In genomic region chr3:128794788-128795649, GRCh38 we compare ENCODE assay signal across 8 cellular contexts.
A peak's percentile ranks its signal among the peaks of the same experiment; 100 is the strongest.
DNase-seq lines count a peak whose midpoint lies in the region; ATAC-seq and TF ChIP-seq lines count a peak whose summit lies in the region.

No MANE protein-coding gene starts in this region.

- H3K4me3 ChIP-seq in BJ (ENCODE audit: low read depth, low read length) (no peak overlapping the region), mesodermal cell (ENCODE audit: extremely low read depth, insufficient read depth, low read length, poor library complexity, severe bottlenecking) (no peak overlapping the region)
- H3K4me3 ChIP-seq in effector memory CD4-positive, alpha-beta T cell (ENCODE audit: insufficient read depth, low read depth, low read length, poor library complexity, severe bottlenecking), result no peak overlapping the region

- peaks cover 86% of the 10 kb centered on the region for H3K4me1 Mint-ChIP-seq in activated CD4-positive, alpha-beta memory T cell treated with anti-CD3 and anti-CD28 coated beads for 36 hours (ENCODE audit: low read depth)

- H3K9me3 Mint-ChIP-seq in activated CD4-positive, alpha-beta memory T cell treated with anti-CD3 and anti-CD28 coated beads for 36 hours, result no peaks in the 10 kb centered on the region

- H3K4me1 ChIP-seq in effector memory CD4-positive, alpha-beta T cell (ENCODE audit: control insufficient read depth, insufficient read depth, low read length, poor library complexity, severe bottlenecking), result peaks cover 17% of the 10 kb centered on the region
- H3K4me1 ChIP-seq in mesodermal cell (ENCODE audit: control insufficient read depth, insufficient read depth, low read length, poor library complexity, severe bottlenecking), result peaks cover 8% of the 10 kb centered on the region

- WGBS in mesodermal cell (ENCODE audit: insufficient coverage in 2 of 2), 2 experiments, result 64 to 71% methylated on average over 5 of the region's 7 CpGs

- peak overlapping the region; percentile 93 for H3K27ac Mint-ChIP-seq in activated CD4-positive, alpha-beta memory T cell treated with anti-CD3 and anti-CD28 coated beads for 36 hours

- peaks cover 35% of the 10 kb centered on the region for H3K36me3 Mint-ChIP-seq in activated CD4-positive, alpha-beta memory T cell treated with anti-CD3 and anti-CD28 coated beads for 36 hours

- H3K36me3 ChIP-seq in BJ (ENCODE audit: control insufficient read depth, insufficient read depth, low read length) (peaks cover 8% of the 10 kb centered on the region), mesodermal cell (ENCODE audit: control insufficient read depth, insufficient read depth, low read length) (peaks cover 42% of the 10 kb centered on the region)
- peaks cover 31% of the 10 kb centered on the region for H3K36me3 ChIP-seq in effector memory CD4-positive, alpha-beta T cell (ENCODE audit: control insufficient read depth, insufficient read depth, low read length)

- H3K27me3 Mint-ChIP-seq in activated CD4-positive, alpha-beta memory T cell treated with anti-CD3 and anti-CD28 coated beads for 36 hours, result no peaks in the 10 kb centered on the region

- TF ChIP-seq CTCF in BJ (IDR thresholded peaks at IDR 0.05; ENCODE audit: insufficient read depth, low read depth, low read length), result peak; percentile 79

- intact Hi-C loops in activated CD4-positive, alpha-beta memory T cell treated with anti-CD3 and anti-CD28 coated beads for 36 hours (cut with micrococcal nuclease), result loop anchor here (1.0 to 2.0 kb wide), 6 partner anchors 9 to 176 kb away; partner anchors contain the start of gene RAB7A

- peak overlapping the region; percentile 36 for H3K4me3 Mint-ChIP-seq in activated CD4-positive, alpha-beta memory T cell treated with anti-CD3 and anti-CD28 coated beads for 36 hours

- no peak for DNase-seq in BJ (ENCODE audit: low read depth)
- DNase-seq in NCI-H526 treated with DMSO at 0.1 percent for 48 hours (lab: John Stamatoyannopoulos, UW), result peak; percentile 60
- DNase-seq in activated CD4-positive, alpha-beta memory T cell treated with anti-CD3 and anti-CD28 coated beads for 36 hours, result peak; percentile 72
- DNase-seq in effector memory CD4-positive, alpha-beta T cell, result peak; percentile 27 to 47 (median 34)
- peak; percentile 62 for DNase-seq in stimulated activated naive CD8-positive, alpha-beta T cell treated with anti-CD3 and anti-CD28 coated beads, Interleukin-15, Interleukin-2, amounts not matched to agents 100 U/mL and 50 U/mL, for 24 hours

- CTCF ChIA-PET in BJ (lab: Yijun Ruan, JAX), result interaction anchor here (0.7 to 7.5 kb wide), 37 partner anchors 8 to 178 kb away, joined by 3 to 51 read pairs (median 4); partner anchors contain the start of gene RAB7A
- CTCF ChIA-PET in activated CD4-positive, alpha-beta memory T cell treated with anti-CD3 and anti-CD28 coated beads for 36 hours (lab: Charles Lee), result interaction anchor here (0.6 to 7.5 kb wide), 33 partner anchors 8 to 1042 kb away, joined by 3 to 114 read pairs (median 5); partner anchors contain the start of genes ACAD9, RAB7A and RPN1

- peak overlapping the region; percentile 35 for H3K27ac ChIP-seq in effector memory CD4-positive, alpha-beta T cell (ENCODE audit: insufficient read depth, low read length, poor library complexity, severe bottlenecking)
- peak overlapping the region; percentile 48 for H3K27ac ChIP-seq in mesodermal cell (ENCODE audit: low read depth, low read length, severe bottlenecking)

- H3K9me3 ChIP-seq in effector memory CD4-positive, alpha-beta T cell (ENCODE audit: control insufficient read depth, low read length), result no peaks in the 10 kb centered on the region
- no peaks in the 10 kb centered on the region for H3K9me3 ChIP-seq in mesodermal cell (ENCODE audit: control insufficient read depth, low read length)

- no peaks in the 10 kb centered on the region for H3K27me3 ChIP-seq in BJ (ENCODE audit: control insufficient read depth, insufficient read depth, low read length)
- no peaks in the 10 kb centered on the region for H3K27me3 ChIP-seq in effector memory CD4-positive, alpha-beta T cell (replicated peaks; ENCODE audit: control insufficient read depth, insufficient read depth, low read length, poor library complexity, severe bottlenecking)

- POLR2A ChIA-PET in BJ (lab: Charles Lee), result interaction anchor here (1.2 kb wide), 1 partner anchor 115 kb away, joined by 4 read pairs; no protein-coding TSS in a partner anchor
- POLR2A ChIA-PET in activated CD4-positive, alpha-beta memory T cell treated with anti-CD3 and anti-CD28 coated beads for 36 hours (lab: Charles Lee), result interaction anchor here (0.6 to 2.9 kb wide), 6 partner anchors 9 to 114 kb away, joined by 3 to 20 read pairs (median 8); partner anchors contain the start of gene RAB7A

- ATAC-seq in GM18907 (IDR thresholded peaks at IDR 0.05; ENCODE audit: unreplicated experiment) (peak; percentile 66), HG03378 (IDR thresholded peaks at IDR 0.05; ENCODE audit: unreplicated experiment) (peak; percentile 81)
- peak; percentile 68 for ATAC-seq in stimulated activated naive CD8-positive, alpha-beta T cell treated with anti-CD3 and anti-CD28 coated beads, Interleukin-15, Interleukin-2, amounts not matched to agents 100 U/mL and 50 U/mL, for 24 hours
